ENCODE assay signal across 8 cellular contexts in genomic region chr7:128398016-128398840, GRCh38. TPM values are rescaled to one million over a fixed set of nuclear protein-coding genes. Genes with fewer than 3 reads are reported as not detected.
DNase-seq lines count a peak whose midpoint lies in the region; ATAC-seq, FAIRE-seq and TF ChIP-seq lines count a peak whose summit lies in the region.

No MANE protein-coding gene starts in this region.

- no peak for DNase-seq in CD14-positive monocyte (ENCODE audit: low spot score)
- no peak for DNase-seq in GM12878 (ENCODE audit: low read depth, low spot score)
- DNase-seq in iPS-NIHi7 (ENCODE audit: extremely low spot score), result peak; percentile 81
- peak; percentile 40 for DNase-seq in stimulated activated CD4-positive, alpha-beta T cell treated with anti-CD3 and anti-CD28 coated beads, Interleukin-4, amount 100 ng/mL, for 1 hour

- TF ChIP-seq CTCF in CD14-positive monocyte (IDR thresholded peaks at IDR 0.05), result peak; percentile 97
- TF ChIP-seq CTCF in OCI-LY3 (IDR thresholded peaks at IDR 0.05; ENCODE audit: low read depth, low read length), result peak; percentile 83
- TF ChIP-seq CTCF in GM12878 (IDR thresholded peaks at IDR 0.05 in 2 of 3, conservative IDR thresholded peaks at IDR 0.05 in 1 of 3; ENCODE audit: control insufficient read depth in 2 of 3, extremely low read depth in 1 of 3, insufficient read depth in 1 of 3, low read depth in 3 of 3, low read length in 3 of 3), result peak; percentile 90 to 99 (median 91)

- no peak overlapping the region for H3K4me3 Mint-ChIP-seq in CD14-positive monocyte

- no peak overlapping the region for H3K4me2 ChIP-seq in OCI-LY3 (ENCODE audit: low read length)
- H3K4me2 ChIP-seq in GM12878 (ENCODE audit: control insufficient read depth, insufficient read depth), result no peak overlapping the region

- H3K27ac Mint-ChIP-seq in CD14-positive monocyte, result peak overlapping the region in 1 of 7 donors; percentile 32

- in situ Hi-C loops in GM12878 (cut with MboI), result no loop called here

- no peaks in the 10 kb centered on the region for H3K9me3 ChIP-seq in OCI-LY3 (ENCODE audit: insufficient read depth, low read length)
- no peaks in the 10 kb centered on the region for H3K9me3 ChIP-seq in GM12878 (replicated peaks; ENCODE audit: control insufficient read depth, insufficient read depth, low read length)

- H3K4me1 Mint-ChIP-seq in CD14-positive monocyte, result no peaks in the 10 kb centered on the region

- SMC1A ChIA-PET in GM12878 (lab: Charles Lee; ENCODE audit: uncharacterized antibody, unreplicated experiment), result interaction anchor here (0.6 to 4.0 kb wide), 9 partner anchors 9 to 496 kb away, joined by 3 to 80 read pairs (median 3); no protein-coding TSS in a partner anchor

- peaks cover 6% of the 10 kb centered on the region for H3K79me2 ChIP-seq in OCI-LY3 (ENCODE audit: low read length)
- H3K79me2 ChIP-seq in GM12878 (ENCODE audit: control insufficient read depth, insufficient read depth, low read length), result no peaks in the 10 kb centered on the region

- POLR2A ChIA-PET in GM12878 (lab: Charles Lee), result no interaction called here

- CTCF ChIA-PET in GM12878 (lab: Yijun Ruan, JAX), result interaction anchor here (0.6 to 23.9 kb wide), 16 partner anchors 10 to 465 kb away, joined by 3 to 458 read pairs (median 4); partner anchors contain the start of genes ATP6V1F and IMPDH1

- H3K27me3 ChIP-seq in OCI-LY3 (ENCODE audit: low read depth, low read length) (no peaks in the 10 kb centered on the region), GM12878 (replicated peaks in 1 of 2; ENCODE audit: control insufficient read depth in 2 of 2, insufficient read depth in 2 of 2, low read length in 1 of 2) (no peaks in the 10 kb centered on the region)

- H3K27me3 Mint-ChIP-seq in CD14-positive monocyte (ENCODE audit: low read depth in 3 of 3), result no peaks in the 10 kb centered on the region

- no peak for TF ChIP-seq EP300 in GM12878 (IDR thresholded peaks at IDR 0.05; ENCODE audit: borderline replicate concordance in 1 of 2, control insufficient read depth in 1 of 2, low read depth in 2 of 2, low read length in 2 of 2)

- ATAC-seq in GM19023 (IDR thresholded peaks at IDR 0.05; ENCODE audit: unreplicated experiment) (peak; percentile 49), GM12878 (peak; percentile 73), HG03439 (IDR thresholded peaks at IDR 0.05; ENCODE audit: unreplicated experiment) (no peak), GM21447 (IDR thresholded peaks at IDR 0.05; ENCODE audit: unreplicated experiment) (no peak)

- H3K9ac ChIP-seq in OCI-LY3 (ENCODE audit: low read length) (no peak overlapping the region), GM12878 (ENCODE audit: control insufficient read depth, insufficient read depth, low read length) (no peak overlapping the region)

- no peaks in the 10 kb centered on the region for H3K9me3 Mint-ChIP-seq in CD14-positive monocyte

- peaks cover 85 to 97% of the 10 kb centered on the region in 2 donors for H3K36me3 Mint-ChIP-seq in CD14-positive monocyte

- H3K36me3 ChIP-seq in OCI-LY3 (replicated peaks; ENCODE audit: low read depth, low read length), result peaks cover 36% of the 10 kb centered on the region
- peaks cover 9 to 13% of the 10 kb centered on the region in 2 experiments; a peak in 3 of 4 replicates for H3K36me3 ChIP-seq in GM12878 (ENCODE audit: control insufficient read depth in 2 of 2, insufficient read depth in 2 of 2, low read length in 1 of 2)

- H4K20me1 ChIP-seq in OCI-LY3 (ENCODE audit: insufficient read depth, low read length), result no peaks in the 10 kb centered on the region
- no peaks in the 10 kb centered on the region for H4K20me1 ChIP-seq in GM12878 (ENCODE audit: control insufficient read depth, insufficient read depth)

- no peak for TF ChIP-seq POLR2A in GM12878 (IDR thresholded peaks at IDR 0.05; ENCODE audit: low read depth, low read length)

- H3K4me1 ChIP-seq in OCI-LY3 (ENCODE audit: low read length) (no peaks in the 10 kb centered on the region), GM12878 (ENCODE audit: control insufficient read depth, insufficient read depth, low read length) (no peaks in the 10 kb centered on the region)

- H2AFZ ChIP-seq in OCI-LY3 (ENCODE audit: low read depth, low read length), result no peak overlapping the region
- H2AFZ ChIP-seq in GM12878 (ENCODE audit: control insufficient read depth, low read depth, low read length), result no peak overlapping the region

- intact Hi-C loops in CD14-positive monocyte (cut with micrococcal nuclease) (loop anchor here in 1 of 2 donors (1.0 kb wide), 1 partner anchor 27 kb away; no protein-coding TSS in a partner anchor), GM12878 (cut with micrococcal nuclease; ENCODE audit: unreplicated experiment) (loop anchor here (1.0 kb wide), 1 partner anchor 61 kb away; no protein-coding TSS in a partner anchor)

- TF ChIP-seq RAD21 in GM12878 (IDR thresholded peaks at IDR 0.05; ENCODE audit: insufficient read depth, low read depth, low read length), result peak; percentile 64

- peak; percentile 68 for FAIRE-seq in GM12878 (lab: Jason Lieb, UNC)

- no TSS peak for BruUV-seq in GM12878 (replicated peaks; lab: Mats Ljungman, UMichigan)

- RAD21 ChIA-PET in GM12878 (lab: Charles Lee; ENCODE audit: unreplicated experiment), result interaction anchor here (0.9 to 3.9 kb wide), 2 partner anchors 28 to 486 kb away, joined by 3 to 46 read pairs; no protein-coding TSS in a partner anchor

- no peak overlapping the region for H3K4me3 ChIP-seq in OCI-LY3 (ENCODE audit: low read length)
- no peak overlapping the region for H3K4me3 ChIP-seq in GM12878

- no peak overlapping the region for H3K27ac ChIP-seq in OCI-LY3 (ENCODE audit: low read length)
- H3K27ac ChIP-seq in GM12878 (ENCODE audit: control insufficient read depth, insufficient read depth), result no peak overlapping the region

- 72% methylated on average over 16 of the region's 16 CpGs for WGBS in GM12878 (ENCODE audit: insufficient coverage, insufficient replicate concordance, low lambda C conversion rate, missing lambda C conversion rate)

RNA-seq across cellular contexts. Expression of gene IMPDH1, which starts 11.6 kb away (rescaled TPM):
- polyA plus RNA-seq in CD14-positive monocyte (100 to 1,000 TPM; 110 to 152 TPM), GM12878 (2011; rRNA removed) (18.5 and 34.8 TPM in 2 replicates), GM12878 (2014; fragmentation: Illumina TruSeq; extraction: Trizol) (10.5 and 24.0 TPM in 2 replicates), GM12878 (2014; fragmentation: Nextera tagmentation; extraction: Ambion mirVana) (1 to 10 TPM in 1 of 2 experiments, under 1 TPM in 1; 0.50 to 1.5 TPM), GM12878 (2014; rRNA removed) (50.8 and 55.9 TPM in 2 replicates), GM12878 (2016; fragmentation: Nextera tagmentation; extraction: Ambion mirVana) (10 to 100 TPM; 48.7 to 58.3 TPM)
- 38.3 and 43.9 TPM in 2 replicates for total RNA-seq in GM12878 (2013; cell fraction: nucleolus; rRNA removed)
- total RNA-seq in GM12878 (2014; rRNA removed) (48.4 and 51.7 TPM in 2 replicates), GM12878 (2014; rRNA removed; fragmentation: Illumina TruSeq; extraction: Trizol) (27.7 and 31.4 TPM in 2 replicates), GM12878 (2021) (56.0 and 61.3 TPM in 2 replicates)
- 8.8 TPM for polyA plus RNA-seq in GM12878 (2011; ENCODE audit: low read depth)
- 34.6 and 42.3 TPM in 2 replicates for polyA plus RNA-seq in GM12878 (2011; cell fraction: cytosol; rRNA removed)
- 84.6 and 84.9 TPM in 2 replicates for polyA plus RNA-seq in GM12878 (2011; cell fraction: nucleus; rRNA removed)
- 24.1 and 28.3 TPM in 2 replicates for polyA plus RNA-seq in GM12878 (2012)
- polyA minus RNA-seq in GM12878 (2011; rRNA and poly(A)+ RNA removed), result 28.6 and 35.3 TPM in 2 replicates
- polyA minus RNA-seq in GM12878 (2011; cell fraction: cytosol; rRNA and poly(A)+ RNA removed), result 19.9 and 22.7 TPM in 2 replicates
- polyA minus RNA-seq in GM12878 (2011; cell fraction: nucleus; rRNA and poly(A)+ RNA removed), result 20.3 and 40.6 TPM in 2 replicates

RNA-seq across cellular contexts. Expression of gene PRRT4, which starts 36.7 kb away (rescaled TPM):
- polyA plus RNA-seq in CD14-positive monocyte (not detected), GM12878 (2011; rRNA removed) (not detected in 2 replicates), GM12878 (2014; fragmentation: Illumina TruSeq; extraction: Trizol) (not detected in 2 replicates), GM12878 (2014; fragmentation: Nextera tagmentation; extraction: Ambion mirVana) (not detected), GM12878 (2014; rRNA removed) (not detected in 2 replicates), GM12878 (2016; fragmentation: Nextera tagmentation; extraction: Ambion mirVana) (not detected)
- not detected in 2 replicates for total RNA-seq in GM12878 (2013; cell fraction: nucleolus; rRNA removed)
- total RNA-seq in GM12878 (2014; rRNA removed) (not detected in 2 replicates), GM12878 (2014; rRNA removed; fragmentation: Illumina TruSeq; extraction: Trizol) (not detected in 2 replicates), GM12878 (2021) (not detected in 2 replicates)
- not detected for polyA plus RNA-seq in GM12878 (2011; ENCODE audit: low read depth)
- polyA plus RNA-seq in GM12878 (2011; cell fraction: cytosol; rRNA removed), result not detected in 2 replicates
- polyA plus RNA-seq in GM12878 (2011; cell fraction: nucleus; rRNA removed), result not detected in 2 replicates
- polyA plus RNA-seq in GM12878 (2012), result not detected in 2 replicates
- polyA minus RNA-seq in GM12878 (2011; rRNA and poly(A)+ RNA removed), result not detected in 2 replicates
- polyA minus RNA-seq in GM12878 (2011; cell fraction: cytosol; rRNA and poly(A)+ RNA removed), result not detected in 2 replicates
- polyA minus RNA-seq in GM12878 (2011; cell fraction: nucleus; rRNA and poly(A)+ RNA removed), result not detected in 2 replicates

RNA-seq across cellular contexts. Expression of gene RBM28, which starts 54.5 kb away (rescaled TPM):
- polyA plus RNA-seq in CD14-positive monocyte (1 to 10 TPM; 4.0 to 4.9 TPM), GM12878 (2011; rRNA removed) (26.5 and 38.2 TPM in 2 replicates), GM12878 (2014; fragmentation: Illumina TruSeq; extraction: Trizol) (36.1 and 46.4 TPM in 2 replicates), GM12878 (2014; fragmentation: Nextera tagmentation; extraction: Ambion mirVana) (10 to 100 TPM; 17.9 to 29.6 TPM), GM12878 (2014; rRNA removed) (26.2 and 33.7 TPM in 2 replicates), GM12878 (2016; fragmentation: Nextera tagmentation; extraction: Ambion mirVana) (10 to 100 TPM; 39.6 to 50.4 TPM)
- 71.8 and 81.5 TPM in 2 replicates for total RNA-seq in GM12878 (2013; cell fraction: nucleolus; rRNA removed)
- total RNA-seq in GM12878 (2014; rRNA removed) (14.3 and 16.0 TPM in 2 replicates), GM12878 (2014; rRNA removed; fragmentation: Illumina TruSeq; extraction: Trizol) (32.0 and 34.9 TPM in 2 replicates), GM12878 (2021) (40.8 and 47.0 TPM in 2 replicates)
- 12.3 TPM for polyA plus RNA-seq in GM12878 (2011; ENCODE audit: low read depth)
- polyA plus RNA-seq in GM12878 (2011; cell fraction: cytosol; rRNA removed), result 15.4 and 15.7 TPM in 2 replicates
- 43.0 and 51.6 TPM in 2 replicates for polyA plus RNA-seq in GM12878 (2011; cell fraction: nucleus; rRNA removed)
- 17.9 and 20.5 TPM in 2 replicates for polyA plus RNA-seq in GM12878 (2012)
- 10.9 and 15.8 TPM in 2 replicates for polyA minus RNA-seq in GM12878 (2011; rRNA and poly(A)+ RNA removed)
- polyA minus RNA-seq in GM12878 (2011; cell fraction: cytosol; rRNA and poly(A)+ RNA removed), result 9.2 and 11.4 TPM in 2 replicates
- 7.6 and 11.1 TPM in 2 replicates for polyA minus RNA-seq in GM12878 (2011; cell fraction: nucleus; rRNA and poly(A)+ RNA removed)

RNA-seq across cellular contexts. Expression of gene HILPDA, which starts 57.5 kb away (rescaled TPM):
- polyA plus RNA-seq in CD14-positive monocyte, result 1 to 10 TPM; 2.0 to 2.6 TPM
- 232 and 244 TPM in 2 replicates for total RNA-seq in GM12878 (2013; cell fraction: nucleolus; rRNA removed)
- 15.1 and 16.4 TPM in 2 replicates for total RNA-seq in GM12878 (2014; rRNA removed)
- total RNA-seq in GM12878 (2014; rRNA removed; fragmentation: Illumina TruSeq; extraction: Trizol), result 19.6 and 21.2 TPM in 2 replicates
- 12.0 and 14.1 TPM in 2 replicates for total RNA-seq in GM12878 (2021)
- polyA plus RNA-seq in GM12878 (2011; ENCODE audit: low read depth), result 22.4 TPM
- 198 and 232 TPM in 2 replicates for polyA plus RNA-seq in GM12878 (2011; rRNA removed)
- polyA plus RNA-seq in GM12878 (2011; cell fraction: cytosol; rRNA removed), result 184 and 280 TPM in 2 replicates
- polyA plus RNA-seq in GM12878 (2011; cell fraction: nucleus; rRNA removed), result 85.4 and 130 TPM in 2 replicates
- polyA plus RNA-seq in GM12878 (2012), result 26.2 and 86.6 TPM in 2 replicates
- 22.1 and 24.2 TPM in 2 replicates for polyA plus RNA-seq in GM12878 (2014; fragmentation: Illumina TruSeq; extraction: Trizol)
- polyA plus RNA-seq in GM12878 (2014; fragmentation: Nextera tagmentation; extraction: Ambion mirVana), result 10 to 100 TPM; 37.4 to 44.0 TPM
- 26.1 and 29.6 TPM in 2 replicates for polyA plus RNA-seq in GM12878 (2014; rRNA removed)
- polyA plus RNA-seq in GM12878 (2016; fragmentation: Nextera tagmentation; extraction: Ambion mirVana), result 10 to 100 TPM; 24.5 to 28.4 TPM
- 141 and 166 TPM in 2 replicates for polyA minus RNA-seq in GM12878 (2011; rRNA and poly(A)+ RNA removed)
- polyA minus RNA-seq in GM12878 (2011; cell fraction: cytosol; rRNA and poly(A)+ RNA removed), result 42.1 and 54.1 TPM in 2 replicates
- 97.8 and 100.0 TPM in 2 replicates for polyA minus RNA-seq in GM12878 (2011; cell fraction: nucleus; rRNA and poly(A)+ RNA removed)

Comparison
In these comparisons a context has a peak if more than half of its experiments do, and no peak if none do; other contexts are left out.
1. DNase-seq: peak in iPS-NIHi7 (single experiment) and stimulated activated CD4-positive, alpha-beta T cell treated with anti-CD3 and anti-CD28 coated beads, Interleukin-4, amount 100 ng/mL, for 1 hour (single experiment); none in CD14-positive monocyte (single experiment) and GM12878 (single experiment).
2. ATAC-seq: peak in GM19023 (single experiment) and GM12878 (single experiment); none in HG03439 (single experiment) and GM21447 (single experiment).
3. Peak in every context shown above with its lines, with median percentiles within 50 percentile points of each other: CTCF ChIP-seq.